9 cellular contexts compared by ENCODE assay signal in genomic region chr19:34501339-34502320, GRCh38. TPM values are rescaled to one million over a fixed set of nuclear protein-coding genes. Genes with fewer than 3 reads are reported as not detected.
DNase-seq lines count a peak whose midpoint lies in the region; ATAC-seq, FAIRE-seq and TF ChIP-seq lines count a peak whose summit lies in the region.
"Had no signal": no experiment of that assay in that cellular context is flagged by ENCODE, and none has a peak within 500 bp of the region (broad histone marks: within the 10 kb centered on the region; RNA-seq: fewer than 3 reads in every experiment).

No MANE protein-coding gene starts in this region.

- no peaks in the 10 kb centered on the region for H3K9me3 Mint-ChIP-seq in HFFc6
- no peaks in the 10 kb centered on the region for H3K9me3 Mint-ChIP-seq in activated naive CD4-positive, alpha-beta T cell treated with anti-CD3 and anti-CD28 coated beads, Interleukin-2, amount 50 U/mL, for 72 hours
- H3K9me3 Mint-ChIP-seq: stimulated activated naive CD8-positive, alpha-beta T cell treated with anti-CD3 and anti-CD28 coated beads, Interleukin-15, Interleukin-2, amounts not matched to agents 100 ng/mL and 50 ng/mL, for 24 hours had no signal

- TF ChIP-seq CTCF in HFFc6 (IDR thresholded peaks at IDR 0.05) = peak; percentile 100

- intact Hi-C loops in Right ventricle myocardium inferior (cut with DNase I) (loop anchor here (2.0 to 5.0 kb wide), 2 partner anchors 73 to 211 kb away; partner anchors contain the start of gene UBA2), posterior vena cava (cut with DNase I) (no loop called here)

- H3K4me3 Mint-ChIP-seq in HFFc6 = no peak overlapping the region
- H3K4me3 Mint-ChIP-seq: stimulated activated naive CD8-positive, alpha-beta T cell treated with anti-CD3 and anti-CD28 coated beads, Interleukin-15, Interleukin-2, amounts not matched to agents 100 ng/mL and 50 ng/mL, for 24 hours had no signal

- H3K27ac Mint-ChIP-seq in HFFc6 = no peak overlapping the region
- H3K27ac Mint-ChIP-seq in activated naive CD4-positive, alpha-beta T cell treated with anti-CD3 and anti-CD28 coated beads, Interleukin-2, amount 50 U/mL, for 72 hours = no peak overlapping the region
- H3K27ac Mint-ChIP-seq: stimulated activated naive CD8-positive, alpha-beta T cell treated with anti-CD3 and anti-CD28 coated beads, Interleukin-15, Interleukin-2, amounts not matched to agents 100 ng/mL and 50 ng/mL, for 24 hours had no signal

- peak; percentile 89 for DNase-seq in HFFc6
- peak; percentile 65 for DNase-seq in NCI-H1105 (lab: John Stamatoyannopoulos, UW)
- peak; percentile 58 for DNase-seq in SKM-1 (lab: John Stamatoyannopoulos, UW; ENCODE audit: unreplicated experiment)
- DNase-seq in activated naive CD4-positive, alpha-beta T cell treated with anti-CD3 and anti-CD28 coated beads, Interleukin-2, amount 50 U/mL, for 72 hours (ENCODE audit: low spot score in 2 of 2) = peak; percentile 90 to 97
- DNase-seq in Right ventricle myocardium inferior (ENCODE audit: missing footprints) = peak; percentile 94
- peak; percentile 98 for DNase-seq in posterior vena cava (ENCODE audit: low spot score)
- peak; percentile 93 for DNase-seq in ureter (ENCODE audit: low spot score)

- peaks cover 13% of the 10 kb centered on the region for H3K4me1 Mint-ChIP-seq in HFFc6 (ENCODE audit: low read depth)

- peak; percentile 86 for FAIRE-seq in G401.6 (lab: Jason Lieb, UNC)

- H3K36me3 Mint-ChIP-seq in HFFc6 (ENCODE audit: low read depth) = peaks cover 10% of the 10 kb centered on the region; the same call in 1 of the 2 replicates
- no peaks in the 10 kb centered on the region for H3K36me3 Mint-ChIP-seq in activated naive CD4-positive, alpha-beta T cell treated with anti-CD3 and anti-CD28 coated beads, Interleukin-2, amount 50 U/mL, for 72 hours

- H3K27me3 Mint-ChIP-seq in HFFc6 (ENCODE audit: insufficient read depth) = peaks cover 11% of the 10 kb centered on the region
- H3K27me3 Mint-ChIP-seq: stimulated activated naive CD8-positive, alpha-beta T cell treated with anti-CD3 and anti-CD28 coated beads, Interleukin-15, Interleukin-2, amounts not matched to agents 100 ng/mL and 50 ng/mL, for 24 hours had no signal

- peak; percentile 92 to 94 for ATAC-seq in activated naive CD4-positive, alpha-beta T cell treated with anti-CD3 and anti-CD28 coated beads, Interleukin-2, amount 50 U/mL, for 72 hours
- peak; percentile 90 for ATAC-seq in Right ventricle myocardium inferior

RNA-seq across cellular contexts. Expression of gene WTIP, which starts 20.1 kb away (rescaled TPM):
- 10 to 100 TPM; 27.8 to 35.1 (median 29.4) TPM for total RNA-seq in HFFc6 (2021; fragmentation: NEBNext Ultra II Directional; extraction: Animal tissue kit (Norgen Biotek cat#: 25700))
- 1 to 10 TPM in 1 of 2 donors, under 1 TPM in 1; 0.33 to 1.6 TPM for total RNA-seq in activated naive CD4-positive, alpha-beta T cell treated with anti-CD3 and anti-CD28 coated beads, Interleukin-2, amount 50 U/mL, for 72 hours
- total RNA-seq in Right ventricle myocardium inferior (21.8 TPM), posterior vena cava (10 to 100 TPM; 20.7 to 28.6 TPM), ureter (14.9 TPM)

Comparison
In these comparisons a context has a peak if more than half of its experiments do, and no peak if none do; other contexts are left out.
1. Peak in every context shown above with its lines: DNase-seq and ATAC-seq.